ENCODE assay signal across 7 cellular contexts in the genomic region with DNA sequence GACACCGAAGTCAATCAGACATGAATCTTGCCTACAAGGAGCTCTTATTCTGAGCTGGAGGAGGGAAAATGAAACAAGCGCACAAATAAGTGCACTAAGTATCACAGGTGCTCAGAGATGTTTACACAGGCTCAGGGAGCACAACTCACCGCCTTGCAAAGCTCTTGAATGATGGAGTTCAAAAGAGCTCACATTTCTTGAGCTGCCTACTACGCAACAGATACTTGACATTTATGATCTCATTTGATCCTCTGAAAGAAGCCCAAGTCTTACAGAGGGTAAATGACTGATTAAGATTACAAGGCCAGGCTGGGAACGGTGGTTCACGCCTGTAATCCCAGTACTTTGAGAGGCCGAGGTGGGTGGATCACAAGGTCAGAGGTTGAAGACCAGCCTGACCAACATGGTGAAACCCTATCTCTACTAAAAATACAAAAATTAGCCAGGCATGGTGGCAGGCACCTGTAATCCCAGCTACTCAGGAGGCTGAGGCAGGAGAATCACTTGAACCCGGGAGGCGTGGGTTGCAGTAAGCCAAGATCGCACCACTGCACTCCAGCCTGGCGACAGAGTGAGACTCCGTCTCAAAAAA. TPM values are rescaled to one million over a fixed set of nuclear protein-coding genes. Genes with fewer than 3 reads are reported as not detected.
A peak's percentile ranks its signal among the peaks of the same experiment; 100 is the strongest.
DNase-seq lines count a peak whose midpoint lies in the region; ATAC-seq and TF ChIP-seq lines count a peak whose summit lies in the region.
"Not testable (repeated sequence)": the region's sequence is repeated elsewhere in the genome, so short reads cannot be mapped to it uniquely, and the experiment has no call there.

No MANE protein-coding gene starts in this region.

- not testable (repeated sequence) for H2BK12ac ChIP-seq in mesenchymal stem cell (ENCODE audit: low read length in 2 of 2)

- H3K23ac ChIP-seq in mesenchymal stem cell (ENCODE audit: low read length in 2 of 2) = not testable (repeated sequence)

- H2AK5ac ChIP-seq in mesenchymal stem cell (ENCODE audit: low read length, severe bottlenecking) = peak overlapping the region; percentile 19

- not testable (repeated sequence) for H3K36me3 Mint-ChIP-seq in activated CD8-positive, alpha-beta T cell treated with anti-CD3 and anti-CD28 coated beads, Interleukin-2, amount 10 ng/mL, durations not matched to agents 7 days and 5 days (ENCODE audit: low read depth); endodermal cell (ENCODE audit: low read depth)

- not testable (repeated sequence) for H3K27me3 ChIP-seq in endodermal cell (ENCODE audit: control insufficient read depth, insufficient read depth, low read length, poor library complexity, severe bottlenecking); mesenchymal stem cell (ENCODE audit: control insufficient read depth in 1 of 2, insufficient read depth in 1 of 2, low read length in 2 of 2); psoas muscle (ENCODE audit: insufficient read depth in 3 of 3, low read length in 2 of 3)

- peak; percentile 84 for DNase-seq in DMS53 (lab: John Stamatoyannopoulos, UW)
- peak; percentile 60 for DNase-seq in NCI-H128 (lab: John Stamatoyannopoulos, UW; ENCODE audit: unreplicated experiment)
- peak; percentile 42 for DNase-seq in NCI-H2227 (lab: John Stamatoyannopoulos, UW; ENCODE audit: unreplicated experiment)
- not testable (repeated sequence) for DNase-seq in activated CD8-positive, alpha-beta T cell treated with anti-CD3 and anti-CD28 coated beads, Interleukin-2, amount 10 ng/mL, durations not matched to agents 7 days and 5 days; endodermal cell; mesenchymal stem cell; psoas muscle

- not testable (repeated sequence) for H4K8ac ChIP-seq in mesenchymal stem cell (ENCODE audit: low read length)

- not testable (repeated sequence) for H2BK120ac ChIP-seq in mesenchymal stem cell (ENCODE audit: low read depth, low read length)

- peak; percentile 3 for ATAC-seq in activated CD8-positive, alpha-beta T cell treated with anti-CD3 and anti-CD28 coated beads, Interleukin-2, amount 10 ng/mL, durations not matched to agents 7 days and 5 days
- peak in 3 of 4 donors; percentile 14 to 40 (median 32) for ATAC-seq in psoas muscle

- H3K9me3 Mint-ChIP-seq in activated CD8-positive, alpha-beta T cell treated with anti-CD3 and anti-CD28 coated beads, Interleukin-2, amount 10 ng/mL, durations not matched to agents 7 days and 5 days (ENCODE audit: insufficient read depth); endodermal cell: not testable (repeated sequence)

- not testable (repeated sequence) for H2AFZ ChIP-seq in mesenchymal stem cell (ENCODE audit: low read depth, low read length)

- not testable (repeated sequence) for H3K4ac ChIP-seq in mesenchymal stem cell (ENCODE audit: low read depth in 1 of 2, low read length in 2 of 2)

- H3K27ac ChIP-seq in endodermal cell (ENCODE audit: low read depth, low read length); mesenchymal stem cell (ENCODE audit: low read length, poor library complexity, severe bottlenecking): not testable (repeated sequence)
- peak overlapping the region; percentile 25 for H3K27ac ChIP-seq in psoas muscle

- H3K18ac ChIP-seq in mesenchymal stem cell (ENCODE audit: low read depth in 1 of 2, low read length in 2 of 2) = not testable (repeated sequence)

- CTCF ChIA-PET in activated CD8-positive, alpha-beta T cell treated with anti-CD3 and anti-CD28 coated beads, Interleukin-2, amount 10 ng/mL, durations not matched to agents 7 days and 5 days (lab: Charles Lee) = interaction anchor here (0.7 to 5.2 kb wide), 37 partner anchors 9 to 390 kb away, joined by 3 to 131 read pairs (median 6); partner anchors contain the start of gene CLPB

- not testable (repeated sequence) for H3K9me3 ChIP-seq in endodermal cell (ENCODE audit: control insufficient read depth, low read length); mesenchymal stem cell (ENCODE audit: control insufficient read depth, low read length); psoas muscle

- not testable (repeated sequence) for H3K4me3 ChIP-seq in endodermal cell (ENCODE audit: low read length); mesenchymal stem cell (ENCODE audit: insufficient read depth in 1 of 2, low read depth in 1 of 2, low read length in 2 of 2); psoas muscle

- H3K27ac Mint-ChIP-seq in activated CD8-positive, alpha-beta T cell treated with anti-CD3 and anti-CD28 coated beads, Interleukin-2, amount 10 ng/mL, durations not matched to agents 7 days and 5 days = not testable (repeated sequence)
- peak overlapping the region; percentile 35 for H3K27ac Mint-ChIP-seq in endodermal cell

- H3K36me3 ChIP-seq in endodermal cell (ENCODE audit: control insufficient read depth, insufficient read depth, low read length); mesenchymal stem cell (ENCODE audit: control insufficient read depth in 1 of 2, insufficient read depth in 2 of 2, low read depth in 1 of 2, low read length in 2 of 2); psoas muscle (ENCODE audit: insufficient read depth in 1 of 2, low read depth in 1 of 2): not testable (repeated sequence)

- H3K27me3 Mint-ChIP-seq in activated CD8-positive, alpha-beta T cell treated with anti-CD3 and anti-CD28 coated beads, Interleukin-2, amount 10 ng/mL, durations not matched to agents 7 days and 5 days (ENCODE audit: low read depth); endodermal cell (ENCODE audit: insufficient read depth): not testable (repeated sequence)

- intact Hi-C loops in psoas muscle (cut with DNase I) = loop anchor here in 1 of 2 donors (5.0 kb wide), 2 partner anchors 67 to 82 kb away; no protein-coding TSS in a partner anchor

- H3K9ac ChIP-seq in endodermal cell (ENCODE audit: extremely low read depth, low read length, poor library complexity, severe bottlenecking); mesenchymal stem cell (ENCODE audit: low read length): not testable (repeated sequence)

- H3K4me3 Mint-ChIP-seq in activated CD8-positive, alpha-beta T cell treated with anti-CD3 and anti-CD28 coated beads, Interleukin-2, amount 10 ng/mL, durations not matched to agents 7 days and 5 days; endodermal cell: not testable (repeated sequence)

- not testable (repeated sequence) for H3K4me2 ChIP-seq in mesenchymal stem cell (ENCODE audit: low read length, poor library complexity, severe bottlenecking)

- 91 to 92% methylated on average over 12 of the region's 12 CpGs for WGBS in endodermal cell (ENCODE audit: insufficient coverage in 1 of 2, insufficient read length in 1 of 2), 2 experiments
- WGBS in mesenchymal stem cell = 94% methylated on average over 12 of the region's 12 CpGs
- 65 to 82% (median 71%) methylated on average over 12 of the region's 12 CpGs for WGBS in psoas muscle, 3 donors

- not testable (repeated sequence) for TF ChIP-seq CTCF in endodermal cell (conservative IDR thresholded peaks at IDR 0.05); psoas muscle (IDR thresholded peaks at IDR 0.05)

- POLR2A ChIA-PET in activated CD8-positive, alpha-beta T cell treated with anti-CD3 and anti-CD28 coated beads, Interleukin-2, amount 10 ng/mL, durations not matched to agents 7 days and 5 days (lab: Charles Lee) = interaction anchor here (0.6 kb wide), 1 partner anchor 352 kb away, joined by 3 read pairs; no protein-coding TSS in a partner anchor

- H3K79me1 ChIP-seq in mesenchymal stem cell (replicated peaks; ENCODE audit: low read length, poor library complexity, severe bottlenecking) = peaks cover 32% of the 10 kb centered on the region

- H2BK15ac ChIP-seq in mesenchymal stem cell (ENCODE audit: low read depth, poor library complexity, severe bottlenecking) = not testable (repeated sequence)

- H4K91ac ChIP-seq in mesenchymal stem cell (ENCODE audit: low read length) = not testable (repeated sequence)

- H3K4me1 Mint-ChIP-seq in activated CD8-positive, alpha-beta T cell treated with anti-CD3 and anti-CD28 coated beads, Interleukin-2, amount 10 ng/mL, durations not matched to agents 7 days and 5 days (ENCODE audit: low read depth) = peaks cover 38% of the 10 kb centered on the region
- H3K4me1 Mint-ChIP-seq in endodermal cell = not testable (repeated sequence)

- H3K4me1 ChIP-seq in endodermal cell (ENCODE audit: control insufficient read depth, insufficient read depth, low read length) = not testable (repeated sequence)
- H3K4me1 ChIP-seq in mesenchymal stem cell (ENCODE audit: control insufficient read depth, insufficient read depth, low read depth, low read length) = peaks cover 13% of the 10 kb centered on the region
- H3K4me1 ChIP-seq in psoas muscle = peaks cover 18% of the 10 kb centered on the region

- H2BK5ac ChIP-seq in mesenchymal stem cell (ENCODE audit: low read depth, low read length, poor library complexity, severe bottlenecking) = not testable (repeated sequence)

- H3K14ac ChIP-seq in mesenchymal stem cell (ENCODE audit: low read length in 2 of 2) = not testable (repeated sequence)

RNA-seq across cellular contexts. Expression of gene CLPB, which starts 19.6 kb away (rescaled TPM):
- total RNA-seq in activated CD8-positive, alpha-beta T cell treated with anti-CD3 and anti-CD28 coated beads, Interleukin-2, amount 10 ng/mL, durations not matched to agents 7 days and 5 days = 10 to 100 TPM; 26.4 to 26.8 TPM
- total RNA-seq in endodermal cell (10 to 100 TPM; 15.8 to 18.4 TPM), psoas muscle (10 to 100 TPM; 18.5 to 27.9 (median 26.4) TPM)
- 14.0 TPM for polyA plus RNA-seq in endodermal cell (2013, experiment 1 of 2)
- polyA plus RNA-seq in endodermal cell (2013, experiment 2 of 2) = 13.0 TPM
- 8.7 TPM for polyA plus RNA-seq in mesenchymal stem cell (2013, experiment 1 of 2)
- polyA plus RNA-seq in mesenchymal stem cell (2013, experiment 2 of 2) = 8.5 TPM
- 10 to 100 TPM; 13.3 to 23.2 (median 20.1) TPM for polyA plus RNA-seq in psoas muscle
